ENCODE assay signal across 9 cellular contexts in the genomic region with DNA sequence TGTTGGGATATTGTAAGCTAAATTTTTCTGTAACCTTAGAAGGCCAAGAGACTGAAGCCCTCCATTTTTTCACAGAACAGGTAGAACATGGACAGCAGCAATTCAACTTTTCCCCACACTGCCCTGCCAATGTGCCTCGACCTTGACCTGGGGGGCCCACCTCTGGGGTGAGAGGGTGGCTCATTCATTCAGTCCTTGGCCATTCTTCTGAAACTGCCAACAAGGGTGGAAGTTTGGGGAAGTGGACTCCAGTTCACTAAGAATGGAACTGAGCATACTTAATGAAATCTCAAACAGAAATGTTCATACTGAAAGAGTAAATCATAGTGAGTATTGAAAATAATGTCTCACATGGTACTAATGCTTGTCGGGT. TPM values are rescaled to one million over a fixed set of nuclear protein-coding genes. Genes with fewer than 3 reads are reported as not detected.
A peak's percentile ranks its signal among the peaks of the same experiment; 100 is the strongest.
DNase-seq lines count a peak whose midpoint lies in the region; ATAC-seq, FAIRE-seq and TF ChIP-seq lines count a peak whose summit lies in the region.
"Had no signal": no experiment of that assay in that cellular context is flagged by ENCODE, and none has a peak within 500 bp of the region (broad histone marks: within the 10 kb centered on the region; RNA-seq: fewer than 3 reads in every experiment).

No MANE protein-coding gene starts in this region.

- no peaks in the 10 kb centered on the region for H3K9me3 ChIP-seq in HepG2 (ENCODE audit: low read length)
- H3K9me3 ChIP-seq in tibial nerve = no peaks in the 10 kb centered on the region

- peak overlapping the region; percentile 100 for H3K27ac Mint-ChIP-seq in activated T-cell treated with anti-CD3 and anti-CD28 coated beads, Interleukin-2, amount 50 U/mL, for 24 hours
- H3K27ac Mint-ChIP-seq in activated naive CD8-positive, alpha-beta T cell = peak overlapping the region; percentile 99

- H3K9ac ChIP-seq in HepG2 (ENCODE audit: insufficient read depth, low read depth, low read length) = peak overlapping the region; percentile 97

- WGBS in HepG2 (ENCODE audit: low lambda C conversion rate) = 23% methylated on average over 2 of the region's 2 CpGs
- 55 to 58% methylated on average over 2 of the region's 2 CpGs for WGBS in tibial nerve, 2 donors

- H3K27ac ChIP-seq in HepG2 (ENCODE audit: extremely low read length, insufficient read depth, low read length) (peak overlapping the region; percentile 80), tibial nerve (peak overlapping the region in 3 of 4 donors; percentile 75 to 96 (median 95))

- peaks cover 9 to 34% of the 10 kb centered on the region in 2 experiments; a peak in 4 of 5 replicates for H3K36me3 ChIP-seq in HepG2 (replicated peaks in 1 of 2; ENCODE audit: control insufficient read depth in 1 of 2, insufficient read depth in 2 of 2, low read length in 2 of 2)
- peaks cover 0 to 35% (median 15%) of the 10 kb centered on the region in 3 donors for H3K36me3 ChIP-seq in tibial nerve

- no peaks in the 10 kb centered on the region for H3K27me3 Mint-ChIP-seq in activated T-cell treated with anti-CD3 and anti-CD28 coated beads, Interleukin-2, amount 50 U/mL, for 24 hours
- H3K27me3 Mint-ChIP-seq in activated naive CD8-positive, alpha-beta T cell = no peaks in the 10 kb centered on the region

- intact Hi-C loops in HepG2 (cut with micrococcal nuclease; ENCODE audit: unreplicated experiment) = loop anchor here (10.0 kb wide), 1 partner anchor 394 kb away; no protein-coding TSS in a partner anchor

- peaks cover 84% of the 10 kb centered on the region for H3K36me3 Mint-ChIP-seq in activated T-cell treated with anti-CD3 and anti-CD28 coated beads, Interleukin-2, amount 50 U/mL, for 24 hours (ENCODE audit: low read depth)
- H3K36me3 Mint-ChIP-seq in activated naive CD8-positive, alpha-beta T cell = peaks cover 27% of the 10 kb centered on the region

- CTCF ChIA-PET in HepG2 (lab: Yijun Ruan, JAX; ENCODE audit: low intra/inter-chr PET ratio, low total read pairs) = no interaction called here

- H3K4me3 Mint-ChIP-seq in activated T-cell treated with anti-CD3 and anti-CD28 coated beads, Interleukin-2, amount 50 U/mL, for 24 hours = peak overlapping the region; percentile 98
- peak overlapping the region; percentile 98 for H3K4me3 Mint-ChIP-seq in activated naive CD8-positive, alpha-beta T cell

- peaks cover 24% of the 10 kb centered on the region for H4K20me1 ChIP-seq in HepG2 (ENCODE audit: insufficient read depth, low read length)

- peak overlapping the region; percentile 85 for H3K4me2 ChIP-seq in HepG2 (ENCODE audit: low read depth, low read length)

- H3K79me2 ChIP-seq in HepG2 (ENCODE audit: insufficient read depth, low read length) = peaks cover 60% of the 10 kb centered on the region

- peak; percentile 46 for DNase-seq in activated T-cell treated with anti-CD3 and anti-CD28 coated beads, Interleukin-2, amount 50 U/mL, for 24 hours
- no peak for DNase-seq in activated T-cell treated with anti-CD3 and anti-CD28 coated beads for 4 hours
- peak; percentile 57 for DNase-seq in HepG2 (ENCODE audit: low spot score)
- no peak for DNase-seq in tibial nerve (ENCODE audit: low spot score in 2 of 2)
- no peak for DNase-seq in urothelium cell line (ENCODE audit: low spot score)
- no peak for DNase-seq in GOT3 (lab: John Stamatoyannopoulos, UW)
- DNase-seq: NCI-H1436 treated with DMSO at 0.1 percent for 48 hours had no signal

- TF ChIP-seq RAD21 in HepG2 (CRISPR knock-in tag; IDR thresholded peaks at IDR 0.05) = no peak

- peak overlapping the region; percentile 87 to 90 (median 87) for H3K4me3 ChIP-seq in HepG2 (replicated peaks in 1 of 3; ENCODE audit: insufficient read depth in 1 of 3, low read depth in 2 of 3, low read length in 3 of 3)
- H3K4me3 ChIP-seq in tibial nerve = peak overlapping the region in 3 of 4 donors; percentile 74 to 96 (median 92)

- H3K27me3 ChIP-seq in HepG2 (ENCODE audit: control insufficient read depth in 1 of 2, insufficient read depth in 2 of 2, low read length in 2 of 2) (no peaks in the 10 kb centered on the region; a peak in 1 of 5 replicates), tibial nerve (no peaks in the 10 kb centered on the region)

- TF ChIP-seq CTCF in HepG2 (CRISPR knock-in tag; IDR thresholded peaks at IDR 0.05) = no peak
- no peak for TF ChIP-seq CTCF in tibial nerve (IDR thresholded peaks at IDR 0.05)

- H3K9me3 Mint-ChIP-seq in activated T-cell treated with anti-CD3 and anti-CD28 coated beads, Interleukin-2, amount 50 U/mL, for 24 hours = no peaks in the 10 kb centered on the region
- H3K9me3 Mint-ChIP-seq in activated naive CD8-positive, alpha-beta T cell (ENCODE audit: low read depth) = no peaks in the 10 kb centered on the region

- H3K4me1 ChIP-seq in HepG2 (ENCODE audit: insufficient read depth, low read length) (peaks cover 51% of the 10 kb centered on the region), tibial nerve (peaks cover 0 to 53% (median 24%) of the 10 kb centered on the region in 4 donors)

- peaks cover 49% of the 10 kb centered on the region for H3K4me1 Mint-ChIP-seq in activated T-cell treated with anti-CD3 and anti-CD28 coated beads, Interleukin-2, amount 50 U/mL, for 24 hours (ENCODE audit: low read depth)
- peaks cover 55% of the 10 kb centered on the region for H3K4me1 Mint-ChIP-seq in activated naive CD8-positive, alpha-beta T cell (ENCODE audit: low read depth)

- BruUV-seq in HepG2 (replicated peaks; lab: Mats Ljungman, UMichigan) = no TSS peak

- no peak overlapping the region for H2AFZ ChIP-seq in HepG2 (ENCODE audit: low read length)

- FAIRE-seq in HepG2 (lab: Jason Lieb, UNC) = no peak
- FAIRE-seq in urothelium cell line (lab: Jason Lieb, UNC) = no peak

- no peak for ATAC-seq in HepG2
- ATAC-seq in GM21360 (IDR thresholded peaks at IDR 0.05; ENCODE audit: unreplicated experiment) = no peak

- in situ Hi-C loops in HepG2 (cut with HindIII; ENCODE audit: extremely low pct_ligation_motif_present, low pct_unique_long_range_greater_than_20kb) = no loop called here

- TF ChIP-seq POLR2A in HepG2 (IDR thresholded peaks at IDR 0.05; ENCODE audit: insufficient read depth in 1 of 2, low read depth in 2 of 2, low read length in 2 of 2) (peak; percentile 16 to 37; a peak in 2 of 4 replicates), tibial nerve (IDR thresholded peaks at IDR 0.05) (no peak)

- TF ChIP-seq EP300 in HepG2 (IDR thresholded peaks at IDR 0.05; ENCODE audit: low read depth in 2 of 2, low read length in 2 of 2) (peak in 1 of 2 experiments; percentile 45; a peak in 1 of 4 replicates), HepG2 (CRISPR knock-in tag; IDR thresholded peaks at IDR 0.05; ENCODE audit: borderline replicate concordance) (no peak), tibial nerve (IDR thresholded peaks at IDR 0.05) (no peak)

- POLR2A ChIA-PET in HepG2 (lab: Yijun Ruan, JAX) = interaction anchor here (2.2 to 4.3 kb wide), 2 partner anchors 74 to 77 kb away, joined by 20 to 32 read pairs; a partner anchor contains a TSS

RNA-seq across cellular contexts. Expression of a gene that starts 1.1 kb away (rescaled TPM):
- 1,731 and 2,041 TPM in 2 replicates for total RNA-seq in HepG2 (2016; rRNA removed; fragmentation: Illumina TruSeq; extraction: Trizol)
- 2,502 and 2,842 TPM in 2 replicates for total RNA-seq in HepG2 (2016; cell fraction: cytosol; rRNA removed; fragmentation: Illumina TruSeq; extraction: Trizol; ENCODE audit: low read depth)
- 1,728 and 2,113 TPM in 2 replicates for total RNA-seq in HepG2 (2016; cell fraction: insoluble cytoplasmic fraction; rRNA removed; fragmentation: Illumina TruSeq; extraction: Trizol)
- total RNA-seq in HepG2 (2016; cell fraction: membrane; rRNA removed; fragmentation: Illumina TruSeq; extraction: Trizol) = 4,021 and 4,360 TPM in 2 replicates
- 733 and 787 TPM in 2 replicates for total RNA-seq in HepG2 (2016; cell fraction: nucleus; rRNA removed; fragmentation: Illumina TruSeq; extraction: Trizol)
- polyA plus RNA-seq in HepG2 (2011; rRNA removed) = 1,124 and 1,284 TPM in 2 replicates
- polyA plus RNA-seq in HepG2 (2011; cell fraction: cytosol; rRNA removed) = 1,102 and 1,298 TPM in 2 replicates
- polyA plus RNA-seq in HepG2 (2011; cell fraction: nucleus; rRNA removed) = 405 and 450 TPM in 2 replicates
- polyA plus RNA-seq in HepG2 (2012) = 1,299 and 1,825 TPM in 2 replicates
- 2,574 and 2,780 TPM in 2 replicates for polyA plus RNA-seq in HepG2 (2016; cell fraction: cytosol; fragmentation: Illumina TruSeq; extraction: Trizol; ENCODE audit: low read depth)
- polyA plus RNA-seq in HepG2 (2016; cell fraction: insoluble cytoplasmic fraction; fragmentation: Illumina TruSeq; extraction: Trizol; ENCODE audit: low read depth) = 1,745 and 1,876 TPM in 2 replicates
- 3,375 and 3,437 TPM in 2 replicates for polyA plus RNA-seq in HepG2 (2016; cell fraction: membrane; fragmentation: Illumina TruSeq; extraction: Trizol; ENCODE audit: low read depth)
- polyA plus RNA-seq in HepG2 (2016; cell fraction: nucleus; fragmentation: Illumina TruSeq; extraction: Trizol; ENCODE audit: insufficient read depth, low read depth) = 1,165 and 1,197 TPM in 2 replicates
- polyA minus RNA-seq in HepG2 (2011; rRNA and poly(A)+ RNA removed; ENCODE audit: low replicate concordance) = 599 and 1,204 TPM in 2 replicates
- 406 and 415 TPM in 2 replicates for polyA minus RNA-seq in HepG2 (2011; cell fraction: cytosol; rRNA and poly(A)+ RNA removed)
- polyA minus RNA-seq in HepG2 (2011; cell fraction: nucleus; rRNA and poly(A)+ RNA removed) = 338 and 413 TPM in 2 replicates
- 100 to 1,000 TPM; 200 to 300 (median 258) TPM for total RNA-seq in tibial nerve

RNA-seq across cellular contexts. Expression of a gene that starts 1.5 kb away (rescaled TPM):
- total RNA-seq in HepG2 (2016; rRNA removed; fragmentation: Illumina TruSeq; extraction: Trizol) (242 and 396 TPM in 2 replicates), tibial nerve (10 to 100 TPM; 37.8 to 68.6 (median 53.0) TPM)
- 70.4 and 73.3 TPM in 2 replicates for total RNA-seq in HepG2 (2016; cell fraction: cytosol; rRNA removed; fragmentation: Illumina TruSeq; extraction: Trizol; ENCODE audit: low read depth)
- 239 and 375 TPM in 2 replicates for total RNA-seq in HepG2 (2016; cell fraction: insoluble cytoplasmic fraction; rRNA removed; fragmentation: Illumina TruSeq; extraction: Trizol)
- total RNA-seq in HepG2 (2016; cell fraction: membrane; rRNA removed; fragmentation: Illumina TruSeq; extraction: Trizol) = 61.9 and 76.2 TPM in 2 replicates
- total RNA-seq in HepG2 (2016; cell fraction: nucleus; rRNA removed; fragmentation: Illumina TruSeq; extraction: Trizol) = 111 and 119 TPM in 2 replicates
- 102 and 139 TPM in 2 replicates for polyA plus RNA-seq in HepG2 (2011; rRNA removed)
- polyA plus RNA-seq in HepG2 (2011; cell fraction: cytosol; rRNA removed) = 93.2 and 124 TPM in 2 replicates
- polyA plus RNA-seq in HepG2 (2011; cell fraction: nucleus; rRNA removed) = 33.6 and 45.1 TPM in 2 replicates
- 110 and 123 TPM in 2 replicates for polyA plus RNA-seq in HepG2 (2012)
- polyA plus RNA-seq in HepG2 (2016; cell fraction: cytosol; fragmentation: Illumina TruSeq; extraction: Trizol; ENCODE audit: low read depth) = 10.0 and 11.0 TPM in 2 replicates
- 200 and 204 TPM in 2 replicates for polyA plus RNA-seq in HepG2 (2016; cell fraction: insoluble cytoplasmic fraction; fragmentation: Illumina TruSeq; extraction: Trizol; ENCODE audit: low read depth)
- polyA plus RNA-seq in HepG2 (2016; cell fraction: membrane; fragmentation: Illumina TruSeq; extraction: Trizol; ENCODE audit: low read depth) = 21.5 and 24.6 TPM in 2 replicates
- 67.1 and 72.5 TPM in 2 replicates for polyA plus RNA-seq in HepG2 (2016; cell fraction: nucleus; fragmentation: Illumina TruSeq; extraction: Trizol; ENCODE audit: insufficient read depth, low read depth)
- polyA minus RNA-seq in HepG2 (2011; rRNA and poly(A)+ RNA removed; ENCODE audit: low replicate concordance) = 73.9 and 109 TPM in 2 replicates
- 96.8 and 105 TPM in 2 replicates for polyA minus RNA-seq in HepG2 (2011; cell fraction: cytosol; rRNA and poly(A)+ RNA removed)
- polyA minus RNA-seq in HepG2 (2011; cell fraction: nucleus; rRNA and poly(A)+ RNA removed) = 89.4 and 111 TPM in 2 replicates

Comparison
In these comparisons a context has a peak if more than half of its experiments do, and no peak if none do; other contexts are left out.
1. DNase-seq: peak in activated T-cell treated with anti-CD3 and anti-CD28 coated beads, Interleukin-2, amount 50 U/mL, for 24 hours (single experiment) and HepG2 (single experiment); none in activated T-cell treated with anti-CD3 and anti-CD28 coated beads for 4 hours (single experiment), tibial nerve (0 of 2), urothelium cell line (single experiment) and GOT3 (single experiment).
2. POLR2A ChIP-seq: peak in HepG2 (2 of 2); none in tibial nerve (0 of 2).